8 cellular contexts compared by ENCODE assay signal in genomic region chr15:79595995-79596622, GRCh38.
A peak's percentile ranks its signal among the peaks of the same experiment; 100 is the strongest.
DNase-seq lines count a peak whose midpoint lies in the region; ATAC-seq lines count a peak whose summit lies in the region.

No MANE protein-coding gene starts in this region.

- peak; percentile 48 for DNase-seq in GF-D8 (lab: John Stamatoyannopoulos, UW)
- peak; percentile 81 for DNase-seq in HS-27A (ENCODE audit: low read depth)
- DNase-seq in NCI-H69 (lab: John Stamatoyannopoulos, UW): peak; percentile 89
- DNase-seq in activated T-cell treated with anti-CD3 and anti-CD28 coated beads, Interleukin-2, amount 50 U/mL, for 4 hours: no peak
- DNase-seq in glomerular endothelial cell (ENCODE audit: extremely low read depth, low read depth, low spot score): peak; percentile 44
- peak; percentile 71 for DNase-seq in renal cortical epithelial cell (ENCODE audit: low read depth)
- DNase-seq in activated gamma-delta T cell treated with Interleukin-2 at 50 U/mL for 16 hours: no peak

- H3K9me3 Mint-ChIP-seq in activated T-cell treated with anti-CD3 and anti-CD28 coated beads, Interleukin-2, amount 50 U/mL, for 4 hours: no peaks in the 10 kb centered on the region

- no peaks in the 10 kb centered on the region for H3K4me1 Mint-ChIP-seq in activated T-cell treated with anti-CD3 and anti-CD28 coated beads, Interleukin-2, amount 50 U/mL, for 4 hours (ENCODE audit: low read depth)

- H3K36me3 Mint-ChIP-seq in activated T-cell treated with anti-CD3 and anti-CD28 coated beads, Interleukin-2, amount 50 U/mL, for 4 hours (ENCODE audit: insufficient read depth): no peaks in the 10 kb centered on the region

- H3K27me3 Mint-ChIP-seq in activated T-cell treated with anti-CD3 and anti-CD28 coated beads, Interleukin-2, amount 50 U/mL, for 4 hours (ENCODE audit: low read depth): peaks cover 32% of the 10 kb centered on the region

- peak; percentile 97 for ATAC-seq in GM21528 (IDR thresholded peaks at IDR 0.05; ENCODE audit: low FRiP score, unreplicated experiment)
- peak; percentile 87 to 95 for ATAC-seq in activated T-cell treated with anti-CD3 and anti-CD28 coated beads, Interleukin-2, amount 50 U/mL, for 4 hours

- H3K4me3 Mint-ChIP-seq in activated T-cell treated with anti-CD3 and anti-CD28 coated beads, Interleukin-2, amount 50 U/mL, for 4 hours: no peak overlapping the region

Comparison
In these comparisons a context has a peak if more than half of its experiments do, and no peak if none do; other contexts are left out.
1. DNase-seq: peak in GF-D8 (single experiment), HS-27A (single experiment), NCI-H69 (single experiment), glomerular endothelial cell (single experiment) and renal cortical epithelial cell (single experiment); none in activated T-cell treated with anti-CD3 and anti-CD28 coated beads, Interleukin-2, amount 50 U/mL, for 4 hours (single experiment) and activated gamma-delta T cell treated with Interleukin-2 at 50 U/mL for 16 hours (single experiment).